In the genomic region with DNA sequence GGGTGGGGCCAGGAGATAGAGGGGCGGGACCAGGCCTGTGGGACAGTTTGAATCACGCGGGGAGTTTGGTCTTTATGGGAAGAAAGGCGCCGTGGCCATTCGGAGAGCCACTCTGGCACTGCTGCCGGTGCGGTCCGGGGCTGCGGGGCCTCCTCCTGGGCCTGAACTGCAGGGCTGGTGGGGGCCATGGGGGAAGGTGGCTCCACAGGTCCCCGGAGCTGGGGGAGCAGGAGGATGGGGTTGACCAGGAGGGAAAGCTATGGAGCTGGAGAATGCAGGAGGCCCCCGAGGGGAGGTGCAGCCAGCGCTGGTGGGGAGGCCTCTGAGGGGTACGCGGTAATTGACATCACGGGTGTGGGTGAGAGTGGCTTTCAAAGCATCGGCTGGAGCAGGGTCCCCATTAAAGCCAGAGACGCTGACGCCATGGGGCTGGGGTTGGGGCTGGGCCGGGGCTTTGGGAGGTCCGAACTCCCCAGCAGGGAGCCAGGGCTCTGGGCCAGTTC, we compare ENCODE assay signal across 13 cellular contexts. TPM values are rescaled to one million over a fixed set of nuclear protein-coding genes. Genes with fewer than 3 reads are reported as not detected.
DNase-seq lines count a peak whose midpoint lies in the region; ATAC-seq, FAIRE-seq and TF ChIP-seq lines count a peak whose summit lies in the region.
"Had no signal": no experiment of that assay in that cellular context is flagged by ENCODE, and none has a peak within 500 bp of the region (broad histone marks: within the 10 kb centered on the region; RNA-seq: fewer than 3 reads in every experiment).

No MANE protein-coding gene starts in this region.

- H3K27ac ChIP-seq in left ventricle myocardium inferior (replicated peaks) (no peak overlapping the region), RWPE2 (ENCODE audit: poor library complexity, severe bottlenecking) (no peak overlapping the region), upper lobe of right lung (no peak overlapping the region)
- H3K27ac ChIP-seq: HL-60, prostate gland had no signal

- H3K4me1 ChIP-seq in left ventricle myocardium inferior (peaks cover 44% of the 10 kb centered on the region), RWPE2 (ENCODE audit: insufficient read depth, poor library complexity, severe bottlenecking) (no peaks in the 10 kb centered on the region), upper lobe of right lung (peaks cover 7% of the 10 kb centered on the region)

- TF ChIP-seq CTCF in left ventricle myocardium inferior (IDR thresholded peaks at IDR 0.05; ENCODE audit: borderline replicate concordance) (no peak), RWPE2 (IDR thresholded peaks at IDR 0.05; ENCODE audit: poor library complexity, severe bottlenecking) (no peak), upper lobe of right lung (IDR thresholded peaks at IDR 0.05) (no peak)

- ATAC-seq in left ventricle myocardium superior: no peak
- peak; percentile 11 for ATAC-seq in RWPE2 (ENCODE audit: low read depth)
- ATAC-seq in left lobe of liver: peak; percentile 4
- ATAC-seq in upper lobe of right lung: peak; percentile 4

- FAIRE-seq in urothelium cell line (lab: Jason Lieb, UNC): no peak

- H3K36me3 ChIP-seq in left ventricle myocardium inferior (no peaks in the 10 kb centered on the region), RWPE2 (ENCODE audit: low read depth) (no peaks in the 10 kb centered on the region), upper lobe of right lung (no peaks in the 10 kb centered on the region)
- H3K36me3 ChIP-seq: prostate gland had no signal

- peak overlapping the region; percentile 40 for H3K4me3 ChIP-seq in left ventricle myocardium inferior
- H3K4me3 ChIP-seq in RWPE2 (ENCODE audit: severe bottlenecking): no peak overlapping the region
- no peak overlapping the region for H3K4me3 ChIP-seq in upper lobe of right lung
- H3K4me3 ChIP-seq: lung, prostate gland had no signal

- H3K9me3 ChIP-seq in left ventricle myocardium inferior (replicated peaks): peaks cover 12% of the 10 kb centered on the region
- H3K9me3 ChIP-seq in RWPE2 (ENCODE audit: severe bottlenecking): peaks cover 10% of the 10 kb centered on the region
- no peaks in the 10 kb centered on the region for H3K9me3 ChIP-seq in upper lobe of right lung
- H3K9me3 ChIP-seq: prostate gland had no signal

- peaks cover 100% of the 10 kb centered on the region for H3K27me3 ChIP-seq in left ventricle myocardium inferior (ENCODE audit: low read depth)
- peaks cover 98% of the 10 kb centered on the region for H3K27me3 ChIP-seq in RWPE2 (ENCODE audit: insufficient read depth, poor library complexity, severe bottlenecking)
- peaks cover 95% of the 10 kb centered on the region for H3K27me3 ChIP-seq in upper lobe of right lung

- intact Hi-C loops in left ventricle myocardium inferior (cut with micrococcal nuclease): loop anchor here (5.0 kb wide), 1 partner anchor 136 kb away; no protein-coding TSS in a partner anchor
- intact Hi-C loops in left ventricle myocardium superior (cut with micrococcal nuclease): loop anchor here (10.0 kb wide), 1 partner anchor 134 kb away; no protein-coding TSS in a partner anchor
- intact Hi-C loops in upper lobe of right lung (cut with DNase I): no loop called here

- DNase-seq in left ventricle myocardium inferior: no peak
- no peak for DNase-seq in left ventricle myocardium superior
- no peak for DNase-seq in RWPE2 (ENCODE audit: low spot score)
- DNase-seq in left lobe of liver (ENCODE audit: low spot score): no peak
- DNase-seq in upper lobe of right lung: no peak
- no peak for DNase-seq in urothelium cell line (ENCODE audit: low spot score)
- DNase-seq in C1 segment of cervical spinal cord (lab: John Stamatoyannopoulos, UW): no peak
- DNase-seq in NCI-H2196 treated with DMSO at 0.1 percent for 48 hours (lab: John Stamatoyannopoulos, UW; ENCODE audit: unreplicated experiment): no peak

RNA-seq across cellular contexts. Expression of a gene that starts 1.8 kb away (rescaled TPM):
- not detected for total RNA-seq in left ventricle myocardium inferior
- total RNA-seq in left ventricle myocardium superior: not detected
- total RNA-seq in left lobe of liver: not detected
- total RNA-seq in upper lobe of right lung: not detected
- total RNA-seq: activated CD8-positive, alpha-beta T cell treated with anti-CD3 and anti-CD28 coated beads for 36 hours; glomerular endothelial cell; lung had no signal

RNA-seq across cellular contexts. Expression of a gene that starts 56.1 kb away (rescaled TPM):
- total RNA-seq in left ventricle myocardium inferior (0.47 TPM), left ventricle myocardium superior (1.5 TPM), left lobe of liver (125 TPM), upper lobe of right lung (15.2 TPM)
